1 cellular context compared by ENCODE assay signal in genomic region chr14:51394804-51395203, GRCh38.
TF ChIP-seq lines count a peak whose summit lies in the region.

No MANE protein-coding gene starts in this region.

TF ChIP-seq in IMR-90, 13 proteins besides CTCF, POLR2A, EP300 and RAD21 (continued from another document):
- no peak for TF ChIP-seq MXI1 (IDR thresholded peaks at IDR 0.05; ENCODE audit: borderline replicate concordance, low read depth, low read length)
- TF ChIP-seq CEBPB (IDR thresholded peaks at IDR 0.05; ENCODE audit: low read depth, low read length), result no peak
- TF ChIP-seq FOS (IDR thresholded peaks at IDR 0.05; ENCODE audit: low read depth, low read length), result no peak
- TF ChIP-seq MAZ (IDR thresholded peaks at IDR 0.05; ENCODE audit: borderline replicate concordance, low read depth, low read length), result no peak
- TF ChIP-seq ELK1 (IDR thresholded peaks at IDR 0.05; ENCODE audit: borderline replicate concordance, low read depth, low read length), result no peak
- no peak for TF ChIP-seq MAFK (IDR thresholded peaks at IDR 0.05; ENCODE audit: low read depth, low read length)
- TF ChIP-seq CHD1 (IDR thresholded peaks at IDR 0.05; ENCODE audit: low read depth, low read length), result no peak
